ENCODE assay signal across 27 cellular contexts in the genomic region with DNA sequence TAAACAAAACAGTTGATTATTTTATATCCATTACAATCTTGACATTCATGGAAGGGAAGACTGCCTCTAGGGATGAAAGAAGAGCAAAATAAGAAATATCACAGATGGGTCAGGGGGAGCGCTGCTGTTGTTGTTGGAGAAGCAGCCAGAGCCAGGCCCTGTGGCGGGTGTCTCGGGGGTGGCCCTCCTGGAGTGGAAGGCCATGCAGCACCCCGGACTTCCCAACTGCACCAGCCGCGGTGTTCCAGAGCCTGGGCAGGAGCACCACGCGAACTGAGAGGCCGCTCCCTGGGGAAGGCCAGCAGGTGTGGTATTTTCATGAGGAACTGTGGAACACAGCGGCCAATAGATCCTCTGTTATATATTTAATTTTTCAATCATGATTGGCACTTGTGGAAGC.
DNase-seq lines count a peak whose midpoint lies in the region; ATAC-seq, FAIRE-seq and TF ChIP-seq lines count a peak whose summit lies in the region.
"Had no signal": no experiment of that assay in that cellular context is flagged by ENCODE, and none has a peak within 500 bp of the region (broad histone marks: within the 10 kb centered on the region; RNA-seq: fewer than 3 reads in every experiment).

No MANE protein-coding gene starts in this region.

- no peak for ATAC-seq in activated CD4-positive, alpha-beta T cell treated with anti-CD3 and anti-CD28 coated beads for 36 hours
- ATAC-seq: GM12878 had no signal

- H3K36me3 ChIP-seq in kidney (ENCODE audit: control insufficient read depth in 1 of 2, insufficient read depth in 2 of 2, low read length in 2 of 2): no peaks in the 10 kb centered on the region
- H3K36me3 ChIP-seq in osteoblast (ENCODE audit: insufficient read depth, low read length): no peaks in the 10 kb centered on the region
- H3K36me3 ChIP-seq: BE2C, BLaER1 had no signal

- POLR2A ChIA-PET in activated CD4-positive, alpha-beta T cell treated with anti-CD3 and anti-CD28 coated beads for 36 hours (lab: Charles Lee): no interaction called here

- no peaks in the 10 kb centered on the region for H3K36me3 Mint-ChIP-seq in activated CD4-positive, alpha-beta T cell treated with anti-CD3 and anti-CD28 coated beads, Interleukin-2, amount 10 ng/mL, durations not matched to agents 24 days and 14 days (ENCODE audit: low read depth)
- H3K36me3 Mint-ChIP-seq in activated CD4-positive, alpha-beta T cell treated with anti-CD3 and anti-CD28 coated beads for 36 hours (ENCODE audit: low read depth): no peaks in the 10 kb centered on the region
- H3K36me3 Mint-ChIP-seq: CD14-positive monocyte; CD4-positive, alpha-beta memory T cell; CD4-positive, CD25-positive, alpha-beta regulatory T cell; CD8-positive, alpha-beta memory T cell had no signal

- TF ChIP-seq CTCF in kidney (IDR thresholded peaks at IDR 0.05; ENCODE audit: borderline replicate concordance, extremely low read depth, insufficient read depth) (no peak), osteoblast (IDR thresholded peaks at IDR 0.05; ENCODE audit: extremely low read depth, low read depth, low read length) (no peak)

- no peaks in the 10 kb centered on the region for H4K20me1 ChIP-seq in osteoblast (ENCODE audit: insufficient read depth, low read length)
- H4K20me1 ChIP-seq: BLaER1 had no signal

- no peaks in the 10 kb centered on the region for H3K27me3 ChIP-seq in osteoblast (ENCODE audit: insufficient read depth, low read length)
- H3K27me3 ChIP-seq: BE2C, BLaER1 had no signal

- H3K79me2 ChIP-seq in osteoblast (ENCODE audit: insufficient read depth, low read length): no peaks in the 10 kb centered on the region

- no peak overlapping the region for H3K9ac ChIP-seq in kidney (ENCODE audit: low read length in 2 of 2)
- H3K9ac ChIP-seq: BLaER1 had no signal

- intact Hi-C loops in activated CD4-positive, alpha-beta T cell treated with anti-CD3 and anti-CD28 coated beads, Interleukin-2, amount 10 ng/mL, durations not matched to agents 24 days and 14 days (cut with micrococcal nuclease): no loop called here
- intact Hi-C loops in activated CD4-positive, alpha-beta T cell treated with anti-CD3 and anti-CD28 coated beads for 36 hours (cut with DNase I, micrococcal nuclease): no loop called here
- intact Hi-C loops in kidney (cut with DNase I): no loop called here

- H3K27ac ChIP-seq in kidney (ENCODE audit: low read depth in 2 of 2, low read length in 2 of 2) (no peak overlapping the region), osteoblast (ENCODE audit: low read depth, low read length) (no peak overlapping the region)
- H3K27ac ChIP-seq: BLaER1 had no signal

- H3K27ac Mint-ChIP-seq in activated CD4-positive, alpha-beta T cell treated with anti-CD3 and anti-CD28 coated beads, Interleukin-2, amount 10 ng/mL, durations not matched to agents 24 days and 14 days: no peak overlapping the region
- no peak overlapping the region for H3K27ac Mint-ChIP-seq in activated CD4-positive, alpha-beta T cell treated with anti-CD3 and anti-CD28 coated beads for 36 hours
- H3K27ac Mint-ChIP-seq: CD4-positive, alpha-beta memory T cell; CD4-positive, CD25-positive, alpha-beta regulatory T cell; CD8-positive, alpha-beta memory T cell had no signal

- H3K27me3 Mint-ChIP-seq in activated CD4-positive, alpha-beta T cell treated with anti-CD3 and anti-CD28 coated beads, Interleukin-2, amount 10 ng/mL, durations not matched to agents 24 days and 14 days: no peaks in the 10 kb centered on the region
- no peaks in the 10 kb centered on the region for H3K27me3 Mint-ChIP-seq in activated CD4-positive, alpha-beta T cell treated with anti-CD3 and anti-CD28 coated beads for 36 hours
- H3K27me3 Mint-ChIP-seq: CD4-positive, alpha-beta memory T cell; CD4-positive, CD25-positive, alpha-beta regulatory T cell; CD8-positive, alpha-beta memory T cell had no signal

- peaks cover 12% of the 10 kb centered on the region for H3K9me3 Mint-ChIP-seq in activated CD4-positive, alpha-beta T cell treated with anti-CD3 and anti-CD28 coated beads, Interleukin-2, amount 10 ng/mL, durations not matched to agents 24 days and 14 days
- peaks cover 21% of the 10 kb centered on the region for H3K9me3 Mint-ChIP-seq in activated CD4-positive, alpha-beta T cell treated with anti-CD3 and anti-CD28 coated beads for 36 hours (ENCODE audit: low read depth)

- H3K4me3 Mint-ChIP-seq in activated CD4-positive, alpha-beta T cell treated with anti-CD3 and anti-CD28 coated beads, Interleukin-2, amount 10 ng/mL, durations not matched to agents 24 days and 14 days: no peak overlapping the region
- no peak overlapping the region for H3K4me3 Mint-ChIP-seq in activated CD4-positive, alpha-beta T cell treated with anti-CD3 and anti-CD28 coated beads for 36 hours
- H3K4me3 Mint-ChIP-seq: CD14-positive monocyte; CD4-positive, alpha-beta memory T cell; CD4-positive, CD25-positive, alpha-beta regulatory T cell; CD8-positive, alpha-beta memory T cell had no signal

- H3K4me1 Mint-ChIP-seq in activated CD4-positive, alpha-beta T cell treated with anti-CD3 and anti-CD28 coated beads, Interleukin-2, amount 10 ng/mL, durations not matched to agents 24 days and 14 days: no peaks in the 10 kb centered on the region
- H3K4me1 Mint-ChIP-seq in activated CD4-positive, alpha-beta T cell treated with anti-CD3 and anti-CD28 coated beads for 36 hours: no peaks in the 10 kb centered on the region
- H3K4me1 Mint-ChIP-seq: CD14-positive monocyte; CD4-positive, alpha-beta memory T cell; CD4-positive, CD25-positive, alpha-beta regulatory T cell; CD8-positive, alpha-beta memory T cell had no signal

- no peaks in the 10 kb centered on the region for H3K4me1 ChIP-seq in kidney (ENCODE audit: control insufficient read depth in 1 of 2, insufficient read depth in 1 of 2, low read depth in 1 of 2, low read length in 2 of 2)
- no peaks in the 10 kb centered on the region for H3K4me1 ChIP-seq in osteoblast (ENCODE audit: insufficient read depth, low read length)
- H3K4me1 ChIP-seq: BE2C, BLaER1 had no signal

- H3K4me2 ChIP-seq in osteoblast (ENCODE audit: insufficient read depth, low read length): no peak overlapping the region
- H3K4me2 ChIP-seq: BLaER1 had no signal

- no peak overlapping the region for H2AFZ ChIP-seq in osteoblast (ENCODE audit: low read length)

- DNase-seq in activated CD4-positive, alpha-beta T cell treated with anti-CD3 and anti-CD28 coated beads, Interleukin-2, amount 10 ng/mL, durations not matched to agents 24 days and 14 days: peak; percentile 31
- DNase-seq in activated CD4-positive, alpha-beta T cell treated with anti-CD3 and anti-CD28 coated beads for 36 hours: no peak
- peak; percentile 65 for DNase-seq in kidney
- peak; percentile 18 for DNase-seq in osteoblast (ENCODE audit: insufficient read length, low spot score, missing footprints)
- DNase-seq in NCI-H524 (lab: John Stamatoyannopoulos, UW): no peak
- no peak for DNase-seq in SK-N-DZ (ENCODE audit: low spot score)
- DNase-seq: 8988T; ACHN; BE2C; C1 segment of cervical spinal cord; CD4-positive, alpha-beta memory T cell; CD4-positive, CD25-positive, alpha-beta regulatory T cell; CD8-positive, alpha-beta memory T cell; COR-L47; DMS 273 treated with DMSO at 0.1 percent for 48 hours; DMS153; DMS53; DMS79; DND-41; EL; GDM1 had no signal

- H3K4me3 ChIP-seq in kidney (ENCODE audit: low read length in 2 of 2) (no peak overlapping the region), osteoblast (ENCODE audit: insufficient read depth, low read length) (no peak overlapping the region)
- H3K4me3 ChIP-seq: BLaER1, GM12878 had no signal

- CTCF ChIA-PET in activated CD4-positive, alpha-beta T cell treated with anti-CD3 and anti-CD28 coated beads for 36 hours (lab: Charles Lee): no interaction called here

- no peaks in the 10 kb centered on the region for H3K9me3 ChIP-seq in kidney (ENCODE audit: control insufficient read depth in 1 of 2, low read length in 2 of 2)
- H3K9me3 ChIP-seq in osteoblast (ENCODE audit: low read depth, low read length): no peaks in the 10 kb centered on the region
- H3K9me3 ChIP-seq: BE2C, BLaER1 had no signal

- no peak for FAIRE-seq in kidney (lab: Jason Lieb, UNC)
- FAIRE-seq: A204.1, GM12878, GM12892, GM18507 had no signal

Comparison
In these comparisons a context has a peak if more than half of its experiments do, and no peak if none do; other contexts are left out.
1. DNase-seq: peak in activated CD4-positive, alpha-beta T cell treated with anti-CD3 and anti-CD28 coated beads, Interleukin-2, amount 10 ng/mL, durations not matched to agents 24 days and 14 days (single experiment), kidney (single experiment) and osteoblast (single experiment); none in activated CD4-positive, alpha-beta T cell treated with anti-CD3 and anti-CD28 coated beads for 36 hours (single experiment), NCI-H524 (0 of 2) and SK-N-DZ (single experiment).